Comparison of ENCODE assay signal across 1 cellular context in genomic region chr7:90723866-90724265, GRCh38.
A peak's percentile ranks its signal among the peaks of the same experiment; 100 is the strongest.
TF ChIP-seq lines count a peak whose summit lies in the region.

No MANE protein-coding gene starts in this region.

TF ChIP-seq in SK-N-SH, 30 proteins besides CTCF, POLR2A, EP300 and RAD21:
- TF ChIP-seq, protein P1, sequence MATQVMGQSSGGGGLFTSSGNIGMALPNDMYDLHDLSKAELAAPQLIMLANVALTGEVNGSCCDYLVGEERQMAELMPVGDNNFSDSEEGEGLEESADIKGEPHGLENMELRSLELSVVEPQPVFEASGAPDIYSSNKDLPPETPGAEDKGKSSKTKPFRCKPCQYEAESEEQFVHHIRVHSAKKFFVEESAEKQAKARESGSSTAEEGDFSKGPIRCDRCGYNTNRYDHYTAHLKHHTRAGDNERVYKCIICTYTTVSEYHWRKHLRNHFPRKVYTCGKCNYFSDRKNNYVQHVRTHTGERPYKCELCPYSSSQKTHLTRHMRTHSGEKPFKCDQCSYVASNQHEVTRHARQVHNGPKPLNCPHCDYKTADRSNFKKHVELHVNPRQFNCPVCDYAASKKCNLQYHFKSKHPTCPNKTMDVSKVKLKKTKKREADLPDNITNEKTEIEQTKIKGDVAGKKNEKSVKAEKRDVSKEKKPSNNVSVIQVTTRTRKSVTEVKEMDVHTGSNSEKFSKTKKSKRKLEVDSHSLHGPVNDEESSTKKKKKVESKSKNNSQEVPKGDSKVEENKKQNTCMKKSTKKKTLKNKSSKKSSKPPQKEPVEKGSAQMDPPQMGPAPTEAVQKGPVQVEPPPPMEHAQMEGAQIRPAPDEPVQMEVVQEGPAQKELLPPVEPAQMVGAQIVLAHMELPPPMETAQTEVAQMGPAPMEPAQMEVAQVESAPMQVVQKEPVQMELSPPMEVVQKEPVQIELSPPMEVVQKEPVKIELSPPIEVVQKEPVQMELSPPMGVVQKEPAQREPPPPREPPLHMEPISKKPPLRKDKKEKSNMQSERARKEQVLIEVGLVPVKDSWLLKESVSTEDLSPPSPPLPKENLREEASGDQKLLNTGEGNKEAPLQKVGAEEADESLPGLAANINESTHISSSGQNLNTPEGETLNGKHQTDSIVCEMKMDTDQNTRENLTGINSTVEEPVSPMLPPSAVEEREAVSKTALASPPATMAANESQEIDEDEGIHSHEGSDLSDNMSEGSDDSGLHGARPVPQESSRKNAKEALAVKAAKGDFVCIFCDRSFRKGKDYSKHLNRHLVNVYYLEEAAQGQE (IDR thresholded peaks at IDR 0.05; ENCODE audit: low read depth, low read length): no peak
- peak; percentile 63 for TF ChIP-seq TCF12 (IDR thresholded peaks at IDR 0.05)
- TF ChIP-seq POLR2AphosphoS5 (IDR thresholded peaks at IDR 0.05; ENCODE audit: low read depth, low read length): no peak
- no peak for TF ChIP-seq USF1 (IDR thresholded peaks at IDR 0.05; ENCODE audit: borderline replicate concordance, low read depth)
